27 cellular contexts compared by ENCODE assay signal in the genomic region with DNA sequence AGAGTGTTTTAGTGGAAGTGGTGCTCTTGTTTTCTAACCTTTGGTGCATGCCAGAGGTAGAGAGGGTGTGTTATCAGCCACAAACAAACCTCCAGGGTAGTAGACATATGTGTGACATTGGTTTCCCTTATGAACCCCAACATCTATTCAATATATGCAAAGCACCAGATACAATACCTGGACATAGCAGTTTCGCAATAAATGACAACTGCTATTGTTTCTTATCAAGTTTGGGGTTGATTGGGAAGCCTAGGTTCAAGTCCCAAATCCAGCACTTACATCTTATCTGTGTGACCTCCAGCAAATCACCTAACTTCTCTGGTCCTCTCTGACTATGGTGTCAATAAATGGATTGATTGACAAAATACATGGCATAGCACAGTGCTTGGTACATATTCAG.
"Had no signal": no experiment of that assay in that cellular context is flagged by ENCODE, and none has a peak within 500 bp of the region (broad histone marks: within the 10 kb centered on the region; RNA-seq: fewer than 3 reads in every experiment).

No MANE protein-coding gene starts in this region.

- DNase-seq: colonic mucosa; cortex of kidney; dermis blood vessel endothelial cell; dorsolateral prefrontal cortex; effector CD4-positive, alpha-beta T cell; effector CD8-positive, alpha-beta T cell; effector memory CD4-positive, alpha-beta T cell; effector memory CD8-positive, alpha-beta T cell; endodermal cell; erythroblast; esophagus squamous epithelium; foreskin keratinocyte; foreskin melanocyte; gastrocnemius medialis; glutamatergic neuron; head of caudate nucleus; heart left ventricle; heart right ventricle had no signal

- H3K4me1 ChIP-seq: colonic mucosa, foreskin keratinocyte, gastrocnemius medialis, heart left ventricle, heart right ventricle had no signal

- H3K4me3 ChIP-seq: colonic mucosa, coronary artery, dorsolateral prefrontal cortex, esophagus muscularis mucosa, esophagus squamous epithelium, gastrocnemius medialis, gastroesophageal sphincter, heart left ventricle, heart right ventricle had no signal

- H3K36me3 ChIP-seq: colonic mucosa, esophagus muscularis mucosa, esophagus squamous epithelium, gastrocnemius medialis, gastroesophageal sphincter, heart left ventricle, heart right ventricle had no signal

- H3K27ac ChIP-seq: colonic mucosa, coronary artery, epithelial cell of prostate, esophagus muscularis mucosa, esophagus squamous epithelium, foreskin keratinocyte, gastrocnemius medialis, gastroesophageal sphincter, heart left ventricle, heart right ventricle had no signal

- H3K9me3 ChIP-seq: colonic mucosa, esophagus muscularis mucosa, esophagus squamous epithelium, gastrocnemius medialis, gastroesophageal sphincter, heart left ventricle, heart right ventricle had no signal

- H3K9me3 Mint-ChIP-seq: dendritic cell treated with granulocyte-macrophage colony-stimulating factor and Interleukin-4, amounts not matched to agents 40 ng/mL and 50 ng/mL, for 4 days; effector memory CD8-positive, alpha-beta T cell; endodermal cell had no signal

- H3K4me3 Mint-ChIP-seq: dendritic cell treated with granulocyte-macrophage colony-stimulating factor and Interleukin-4, amounts not matched to agents 40 ng/mL and 50 ng/mL, for 4 days; effector memory CD8-positive, alpha-beta T cell; endodermal cell had no signal

- FAIRE-seq: colon, endometrium, endothelial cell of umbilical vein, frontal cortex had no signal

- ATAC-seq: effector memory CD8-positive, alpha-beta T cell; foreskin keratinocyte; gastrocnemius medialis; gastroesophageal sphincter; heart left ventricle; heart right ventricle had no signal

- H3K27me3 ChIP-seq: colonic mucosa, dorsolateral prefrontal cortex, esophagus muscularis mucosa, esophagus squamous epithelium, foreskin keratinocyte, gastrocnemius medialis, gastroesophageal sphincter, heart left ventricle had no signal

- H3K27ac Mint-ChIP-seq: dendritic cell treated with granulocyte-macrophage colony-stimulating factor and Interleukin-4, amounts not matched to agents 40 ng/mL and 50 ng/mL, for 4 days; effector memory CD8-positive, alpha-beta T cell; endodermal cell had no signal
